9 cellular contexts compared by ENCODE assay signal in the genomic region with DNA sequence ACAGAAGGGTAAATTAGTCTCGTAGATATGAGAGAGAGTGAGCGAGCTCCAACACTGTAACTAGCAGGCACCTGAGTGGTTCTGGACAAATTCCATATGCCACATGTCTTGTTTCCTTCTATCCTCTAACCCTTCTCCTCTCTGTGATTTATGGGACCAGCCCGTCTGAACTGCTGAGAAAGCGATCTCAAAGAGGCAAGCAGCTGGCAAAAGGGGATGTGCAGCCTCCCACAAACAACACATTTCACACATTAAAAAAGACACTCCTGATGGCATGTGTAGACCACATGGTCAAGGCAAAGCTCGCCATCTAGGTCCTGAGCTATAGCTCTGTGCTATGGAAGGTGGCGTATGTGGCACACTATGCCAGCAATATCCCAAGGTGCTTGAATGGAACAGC.
DNase-seq lines count a peak whose midpoint lies in the region; ATAC-seq and TF ChIP-seq lines count a peak whose summit lies in the region.
"Had no signal": no experiment of that assay in that cellular context is flagged by ENCODE, and none has a peak within 500 bp of the region (broad histone marks: within the 10 kb centered on the region; RNA-seq: fewer than 3 reads in every experiment).

No MANE protein-coding gene starts in this region.

- peak overlapping the region; percentile 70 for H3K4me3 Mint-ChIP-seq in T-helper 1 cell treated with Interleukin-12 subunit alpha and Interleukin-12 subunit beta and Interleukin-4 antibody, amounts not matched to agents 30 μg/mL and 1 μg/mL, for 36 hours
- H3K4me3 Mint-ChIP-seq: neural progenitor cell had no signal

- intact Hi-C loops in sciatic nerve (cut with DNase I) (no loop called here), uterus (cut with DNase I; ENCODE audit: low total_unique reads) (no loop called here)

- TF ChIP-seq POLR2A in uterus (IDR thresholded peaks at IDR 0.05), result no peak

- TF ChIP-seq CTCF in uterus (IDR thresholded peaks at IDR 0.05), result no peak

- H3K27ac ChIP-seq in duodenal mucosa (ENCODE audit: low read depth, low read length), result peak overlapping the region; percentile 80
- peak overlapping the region in 1 of 2 donors; percentile 43 for H3K27ac ChIP-seq in uterus
- H3K27ac ChIP-seq: neural progenitor cell had no signal

- DNase-seq in T-helper 1 cell, result no peak
- peak; percentile 89 for DNase-seq in NCI-H1105 treated with DMSO at 0.1 percent for 48 hours (lab: John Stamatoyannopoulos, UW)
- DNase-seq in sciatic nerve (ENCODE audit: low spot score), result no peak
- no peak for DNase-seq in HCEC 1CT
- DNase-seq in uterus, result no peak

- H3K9me3 Mint-ChIP-seq in T-helper 1 cell treated with Interleukin-12 subunit alpha and Interleukin-12 subunit beta and Interleukin-4 antibody, amounts not matched to agents 30 μg/mL and 1 μg/mL, for 36 hours, result peaks cover 53% of the 10 kb centered on the region

- H3K27ac Mint-ChIP-seq in T-helper 1 cell treated with Interleukin-12 subunit alpha and Interleukin-12 subunit beta and Interleukin-4 antibody, amounts not matched to agents 30 μg/mL and 1 μg/mL, for 36 hours, result peak overlapping the region; percentile 95
- H3K27ac Mint-ChIP-seq: neural progenitor cell had no signal

- H3K4me1 ChIP-seq in duodenal mucosa (ENCODE audit: control insufficient read depth in 1 of 2, insufficient read depth in 2 of 2, low read length in 2 of 2), result peaks cover 27 to 46% of the 10 kb centered on the region in 2 donors
- H3K4me1 ChIP-seq in uterus, result peaks cover 0 to 4% of the 10 kb centered on the region in 2 donors
- H3K4me1 ChIP-seq: neural progenitor cell had no signal

- H3K9me3 ChIP-seq in duodenal mucosa (ENCODE audit: control insufficient read depth in 1 of 2, low read length in 2 of 2) (no peaks in the 10 kb centered on the region), uterus (no peaks in the 10 kb centered on the region)

- peak; percentile 4 for ATAC-seq in sciatic nerve
- no peak for ATAC-seq in HG02610 (IDR thresholded peaks at IDR 0.05; ENCODE audit: unreplicated experiment)

- H3K4me3 ChIP-seq in duodenal mucosa (ENCODE audit: low read depth in 1 of 2, low read length in 2 of 2) (peak overlapping the region in 1 of 2 donors; percentile 19), uterus (no peak overlapping the region)
- H3K4me3 ChIP-seq: neural progenitor cell had no signal

- H3K36me3 ChIP-seq in duodenal mucosa (ENCODE audit: control insufficient read depth in 1 of 2, insufficient read depth in 2 of 2, low read length in 2 of 2), result no peaks in the 10 kb centered on the region
- H3K36me3 ChIP-seq in uterus, result no peaks in the 10 kb centered on the region
- H3K36me3 ChIP-seq: neural progenitor cell had no signal

- no peaks in the 10 kb centered on the region for H3K27me3 ChIP-seq in duodenal mucosa (ENCODE audit: control insufficient read depth in 1 of 2, insufficient read depth in 2 of 2, low read length in 2 of 2)
- no peaks in the 10 kb centered on the region for H3K27me3 ChIP-seq in uterus
- H3K27me3 ChIP-seq: neural progenitor cell had no signal

- H3K36me3 Mint-ChIP-seq in T-helper 1 cell treated with Interleukin-12 subunit alpha and Interleukin-12 subunit beta and Interleukin-4 antibody, amounts not matched to agents 30 μg/mL and 1 μg/mL, for 36 hours (ENCODE audit: low read depth), result peaks cover 52% of the 10 kb centered on the region
- H3K36me3 Mint-ChIP-seq: neural progenitor cell had no signal

- H3K9ac ChIP-seq in duodenal mucosa (ENCODE audit: low read depth in 1 of 2, low read length in 2 of 2), result peak overlapping the region; percentile 7 to 52
- H3K9ac ChIP-seq: neural progenitor cell had no signal

- H3K4me1 Mint-ChIP-seq in T-helper 1 cell treated with Interleukin-12 subunit alpha and Interleukin-12 subunit beta and Interleukin-4 antibody, amounts not matched to agents 30 μg/mL and 1 μg/mL, for 36 hours (ENCODE audit: low read depth), result peaks cover 54% of the 10 kb centered on the region

- peaks cover 3% of the 10 kb centered on the region for H3K27me3 Mint-ChIP-seq in T-helper 1 cell treated with Interleukin-12 subunit alpha and Interleukin-12 subunit beta and Interleukin-4 antibody, amounts not matched to agents 30 μg/mL and 1 μg/mL, for 36 hours (ENCODE audit: low read depth)
